Comparison of ENCODE assay signal across 27 cellular contexts in the genomic region with DNA sequence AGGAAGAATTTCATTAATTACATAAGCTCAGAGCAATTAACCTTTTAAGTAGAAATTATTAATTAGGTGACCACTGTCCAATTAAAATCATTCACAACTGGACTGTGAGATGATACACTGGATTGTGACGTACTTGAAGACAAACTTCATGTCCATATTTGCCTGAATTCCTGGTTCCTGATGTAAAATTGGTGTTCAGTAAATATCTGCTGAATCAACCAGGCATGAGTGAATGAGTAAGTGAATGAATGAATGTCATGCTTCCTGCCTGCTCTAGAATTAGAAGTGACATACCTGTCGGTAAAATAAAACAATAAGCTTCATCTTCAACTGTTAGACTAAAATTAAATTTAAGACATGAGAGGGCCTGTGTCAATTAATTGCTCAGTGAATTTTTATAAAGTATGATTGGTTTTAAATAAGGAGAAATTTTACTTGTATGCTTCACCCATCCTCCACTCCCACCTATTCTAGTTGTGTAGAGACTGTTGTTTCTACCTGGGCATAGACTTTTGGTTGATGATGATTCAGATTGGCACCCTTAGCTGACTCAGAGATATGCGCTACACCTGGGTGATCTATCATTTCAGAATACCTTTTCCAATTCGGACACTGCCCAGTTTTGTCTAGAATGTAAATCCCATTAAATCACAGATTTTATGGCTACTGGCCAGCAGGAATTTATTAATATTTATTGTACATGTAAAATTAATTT. TPM values are rescaled to one million over a fixed set of nuclear protein-coding genes. Genes with fewer than 3 reads are reported as not detected.
"Had no signal": no experiment of that assay in that cellular context is flagged by ENCODE, and none has a peak within 500 bp of the region (broad histone marks: within the 10 kb centered on the region; RNA-seq: fewer than 3 reads in every experiment).

No MANE protein-coding gene starts in this region.

- DNase-seq: colonic mucosa; dermis blood vessel endothelial cell; effector memory CD4-positive, alpha-beta T cell; gastrocnemius medialis; head of caudate nucleus; kidney; left cardiac atrium; left lung; mesendoderm; midbrain; naive thymus-derived CD4-positive, alpha-beta T cell; stimulated activated CD4-positive, alpha-beta T cell treated with anti-CD3 and anti-CD28 coated beads, Interleukin-12 subunit alpha, Interleukin-12 subunit beta, amount 100 ng/mL, for 4 hours; stimulated activated CD4-positive, alpha-beta T cell treated with anti-CD3 and anti-CD28 coated beads, Interleukin-1b, Interleukin-23, amount 100 ng/mL, for 48 hours; stimulated activated CD4-positive, alpha-beta T cell treated with anti-CD3 and anti-CD28 coated beads, Interleukin-4, amount 100 ng/mL, for 1 hour; stimulated activated CD8-positive, alpha-beta memory T cell treated with anti-CD3 and anti-CD28 coated beads, Interleukin-4, amount 100 ng/mL, for 48 hours; stimulated activated naive CD4-positive, alpha-beta T cell; stimulated activated naive CD8-positive, alpha-beta T cell treated with anti-CD3 and anti-CD28 coated beads, Interleukin-15, amount 100 ng/mL, for 72 hours; transverse colon; upper lobe of right lung; uterus had no signal

- H3K4me1 ChIP-seq: colonic mucosa, gastrocnemius medialis, left lung, neural progenitor cell, suprapubic skin, transverse colon, upper lobe of right lung, uterus had no signal

- H3K4me3 ChIP-seq: colonic mucosa, gastrocnemius medialis, left lung, neural progenitor cell, smooth muscle cell, suprapubic skin, transverse colon, upper lobe of right lung, uterus had no signal

- H3K36me3 ChIP-seq: colonic mucosa, gastrocnemius medialis, left lung, neural progenitor cell, suprapubic skin, transverse colon, upper lobe of right lung, uterus had no signal

- H3K27me3 ChIP-seq: colonic mucosa, gastrocnemius medialis, left lung, neural progenitor cell, suprapubic skin, transverse colon, upper lobe of right lung, uterus had no signal

- H3K9me3 ChIP-seq: colonic mucosa, gastrocnemius medialis, left lung, suprapubic skin, transverse colon, upper lobe of right lung, uterus had no signal

- H2AFZ ChIP-seq: neural progenitor cell, parathyroid adenoma had no signal

- H3K4me2 ChIP-seq: neural progenitor cell, smooth muscle cell had no signal

- ATAC-seq: gastrocnemius medialis; left cardiac atrium; left lung; naive thymus-derived CD4-positive, alpha-beta T cell; sciatic nerve; stimulated activated naive CD8-positive, alpha-beta T cell treated with anti-CD3 and anti-CD28 coated beads, Interleukin-15, amount 100 ng/mL, for 72 hours; upper lobe of right lung had no signal

- FAIRE-seq: endothelial cell of umbilical vein, kidney had no signal

- H3K79me2 ChIP-seq: parathyroid adenoma had no signal

- H3K9ac ChIP-seq: neural progenitor cell, parathyroid adenoma had no signal

- H3K27ac ChIP-seq: colonic mucosa, gastrocnemius medialis, left lung, neural progenitor cell, parathyroid adenoma, suprapubic skin, transverse colon, upper lobe of right lung, uterus had no signal

RNA-seq across cellular contexts. Expression of gene PTGS2, which starts 56.9 kb away (rescaled TPM):
- total RNA-seq: progenitor cell of endocrine pancreas had no signal
- polyA plus RNA-seq: naive thymus-derived CD4-positive, alpha-beta T cell had no signal
